In genomic region chr12:120497524-120498150, GRCh38 we compare ENCODE assay signal across 8 cellular contexts. TPM values are rescaled to one million over a fixed set of nuclear protein-coding genes. Genes with fewer than 3 reads are reported as not detected.
DNase-seq lines count a peak whose midpoint lies in the region; ATAC-seq and TF ChIP-seq lines count a peak whose summit lies in the region.

No MANE protein-coding gene starts in this region.

- CTCF ChIA-PET in activated CD8-positive, alpha-beta T cell treated with anti-CD3 and anti-CD28 coated beads for 36 hours (lab: Charles Lee) = interaction anchor here (0.6 to 3.5 kb wide), 5 partner anchors 11 to 57 kb away, joined by 3 to 25 read pairs (median 5); partner anchors contain the start of gene SRSF9

- peak overlapping the region; percentile 84 for H3K27ac Mint-ChIP-seq in activated CD8-positive, alpha-beta T cell treated with anti-CD3 and anti-CD28 coated beads for 36 hours
- H3K27ac Mint-ChIP-seq in stimulated activated effector memory CD8-positive, alpha-beta T cell treated with anti-CD3 and anti-CD28 coated beads, Interleukin-12 subunit alpha, Interleukin-12 subunit beta, amount 100 ng/mL, for 72 hours = peak overlapping the region; percentile 84

- peaks cover 27% of the 10 kb centered on the region for H3K36me3 Mint-ChIP-seq in activated CD8-positive, alpha-beta T cell treated with anti-CD3 and anti-CD28 coated beads for 36 hours (ENCODE audit: low read depth)
- H3K36me3 Mint-ChIP-seq in stimulated activated effector memory CD8-positive, alpha-beta T cell treated with anti-CD3 and anti-CD28 coated beads, Interleukin-12 subunit alpha, Interleukin-12 subunit beta, amount 100 ng/mL, for 72 hours = peaks cover 73% of the 10 kb centered on the region

- peak; percentile 18 for DNase-seq in HCEC 1CT
- no peak for DNase-seq in activated CD8-positive, alpha-beta T cell treated with anti-CD3 and anti-CD28 coated beads for 36 hours
- peak; percentile 36 for DNase-seq in hepatic stellate cell (ENCODE audit: low spot score)
- DNase-seq in stimulated activated effector memory CD8-positive, alpha-beta T cell treated with anti-CD3 and anti-CD28 coated beads, Interleukin-12 subunit alpha, Interleukin-12 subunit beta, amount 100 ng/mL, for 72 hours (ENCODE audit: low spot score in 2 of 2) = no peak
- no peak for DNase-seq in RKO (ENCODE audit: low spot score)
- no peak for DNase-seq in posterior vena cava (ENCODE audit: low spot score)
- DNase-seq in HT-29 (ENCODE audit: low spot score) = no peak

- no peaks in the 10 kb centered on the region for H3K27me3 Mint-ChIP-seq in activated CD8-positive, alpha-beta T cell treated with anti-CD3 and anti-CD28 coated beads for 36 hours

- no peak for ATAC-seq in activated CD8-positive, alpha-beta T cell treated with anti-CD3 and anti-CD28 coated beads for 36 hours
- ATAC-seq in stimulated activated effector memory CD8-positive, alpha-beta T cell treated with anti-CD3 and anti-CD28 coated beads, Interleukin-12 subunit alpha, Interleukin-12 subunit beta, amount 100 ng/mL, for 72 hours = no peak
- no peak for ATAC-seq in GM18502 (IDR thresholded peaks at IDR 0.05; ENCODE audit: poor library complexity, unreplicated experiment)

- peak overlapping the region; percentile 91 for H3K4me3 Mint-ChIP-seq in activated CD8-positive, alpha-beta T cell treated with anti-CD3 and anti-CD28 coated beads for 36 hours
- peak overlapping the region; percentile 87 for H3K4me3 Mint-ChIP-seq in stimulated activated effector memory CD8-positive, alpha-beta T cell treated with anti-CD3 and anti-CD28 coated beads, Interleukin-12 subunit alpha, Interleukin-12 subunit beta, amount 100 ng/mL, for 72 hours

- H3K9me3 Mint-ChIP-seq in activated CD8-positive, alpha-beta T cell treated with anti-CD3 and anti-CD28 coated beads for 36 hours = no peaks in the 10 kb centered on the region
- H3K9me3 Mint-ChIP-seq in stimulated activated effector memory CD8-positive, alpha-beta T cell treated with anti-CD3 and anti-CD28 coated beads, Interleukin-12 subunit alpha, Interleukin-12 subunit beta, amount 100 ng/mL, for 72 hours = no peaks in the 10 kb centered on the region

- POLR2A ChIA-PET in activated CD8-positive, alpha-beta T cell treated with anti-CD3 and anti-CD28 coated beads for 36 hours (lab: Charles Lee) = interaction anchor here (0.6 to 1.7 kb wide), 8 partner anchors 12 to 137 kb away, joined by 3 to 7 read pairs (median 4); partner anchors contain the start of gene SRSF9

- H3K4me1 Mint-ChIP-seq in activated CD8-positive, alpha-beta T cell treated with anti-CD3 and anti-CD28 coated beads for 36 hours (ENCODE audit: low read depth) = peaks cover 25% of the 10 kb centered on the region
- peaks cover 41% of the 10 kb centered on the region for H3K4me1 Mint-ChIP-seq in stimulated activated effector memory CD8-positive, alpha-beta T cell treated with anti-CD3 and anti-CD28 coated beads, Interleukin-12 subunit alpha, Interleukin-12 subunit beta, amount 100 ng/mL, for 72 hours

- no peak for TF ChIP-seq CTCF in activated CD8-positive, alpha-beta T cell treated with anti-CD3 and anti-CD28 coated beads for 36 hours (IDR thresholded peaks at IDR 0.05)

- intact Hi-C loops in activated CD8-positive, alpha-beta T cell treated with anti-CD3 and anti-CD28 coated beads for 36 hours (cut with micrococcal nuclease) = no loop called here
- intact Hi-C loops in posterior vena cava (cut with DNase I) = no loop called here

RNA-seq across cellular contexts. Expression of gene DYNLL1, which starts 1.7 kb away (rescaled TPM):
- total RNA-seq in activated CD8-positive, alpha-beta T cell treated with anti-CD3 and anti-CD28 coated beads for 36 hours = 100 to 1,000 TPM; 126 to 137 TPM
- total RNA-seq in posterior vena cava = 100 to 1,000 TPM; 221 to 343 TPM
- total RNA-seq in HT-29 (2014; rRNA removed; shearing (Covaris generic)) = 268 and 293 TPM in 2 replicates

RNA-seq across cellular contexts. Expression of gene SRSF9, which starts 28.1 kb away (rescaled TPM):
- 100 to 1,000 TPM; 225 to 236 TPM for total RNA-seq in activated CD8-positive, alpha-beta T cell treated with anti-CD3 and anti-CD28 coated beads for 36 hours
- 10 to 100 TPM; 83.5 to 84.4 TPM for total RNA-seq in posterior vena cava
- total RNA-seq in HT-29 (2014; rRNA removed; shearing (Covaris generic)) = 302 and 319 TPM in 2 replicates

RNA-seq across cellular contexts. Expression of gene COQ5, which starts 31.3 kb away (rescaled TPM):
- 10 to 100 TPM; 34.4 to 35.5 TPM for total RNA-seq in activated CD8-positive, alpha-beta T cell treated with anti-CD3 and anti-CD28 coated beads for 36 hours
- 10 to 100 TPM; 15.7 to 21.5 TPM for total RNA-seq in posterior vena cava
- 12.9 and 14.2 TPM in 2 replicates for total RNA-seq in HT-29 (2014; rRNA removed; shearing (Covaris generic))

RNA-seq across cellular contexts. Expression of gene RNF10, which starts 36.5 kb away (rescaled TPM):
- 100 to 1,000 TPM; 155 to 159 TPM for total RNA-seq in activated CD8-positive, alpha-beta T cell treated with anti-CD3 and anti-CD28 coated beads for 36 hours
- total RNA-seq in posterior vena cava = 100 to 1,000 TPM; 219 to 226 TPM
- total RNA-seq in HT-29 (2014; rRNA removed; shearing (Covaris generic)) = 62.8 and 88.0 TPM in 2 replicates

RNA-seq across cellular contexts. Expression of gene GATC, which starts 51.4 kb away (rescaled TPM):
- 10 to 100 TPM; 32.2 to 39.3 TPM for total RNA-seq in activated CD8-positive, alpha-beta T cell treated with anti-CD3 and anti-CD28 coated beads for 36 hours
- 10 to 100 TPM; 11.7 to 16.2 TPM for total RNA-seq in posterior vena cava
- 25.7 and 38.0 TPM in 2 replicates for total RNA-seq in HT-29 (2014; rRNA removed; shearing (Covaris generic))

Comparison
In these comparisons a context has a peak if more than half of its experiments do, and no peak if none do; other contexts are left out.
1. DNase-seq: peak in HCEC 1CT (single experiment) and hepatic stellate cell (single experiment); none in activated CD8-positive, alpha-beta T cell treated with anti-CD3 and anti-CD28 coated beads for 36 hours (single experiment), stimulated activated effector memory CD8-positive, alpha-beta T cell treated with anti-CD3 and anti-CD28 coated beads, Interleukin-12 subunit alpha, Interleukin-12 subunit beta, amount 100 ng/mL, for 72 hours (0 of 2), RKO (single experiment), posterior vena cava (single experiment) and HT-29 (single experiment).